In the genomic region with DNA sequence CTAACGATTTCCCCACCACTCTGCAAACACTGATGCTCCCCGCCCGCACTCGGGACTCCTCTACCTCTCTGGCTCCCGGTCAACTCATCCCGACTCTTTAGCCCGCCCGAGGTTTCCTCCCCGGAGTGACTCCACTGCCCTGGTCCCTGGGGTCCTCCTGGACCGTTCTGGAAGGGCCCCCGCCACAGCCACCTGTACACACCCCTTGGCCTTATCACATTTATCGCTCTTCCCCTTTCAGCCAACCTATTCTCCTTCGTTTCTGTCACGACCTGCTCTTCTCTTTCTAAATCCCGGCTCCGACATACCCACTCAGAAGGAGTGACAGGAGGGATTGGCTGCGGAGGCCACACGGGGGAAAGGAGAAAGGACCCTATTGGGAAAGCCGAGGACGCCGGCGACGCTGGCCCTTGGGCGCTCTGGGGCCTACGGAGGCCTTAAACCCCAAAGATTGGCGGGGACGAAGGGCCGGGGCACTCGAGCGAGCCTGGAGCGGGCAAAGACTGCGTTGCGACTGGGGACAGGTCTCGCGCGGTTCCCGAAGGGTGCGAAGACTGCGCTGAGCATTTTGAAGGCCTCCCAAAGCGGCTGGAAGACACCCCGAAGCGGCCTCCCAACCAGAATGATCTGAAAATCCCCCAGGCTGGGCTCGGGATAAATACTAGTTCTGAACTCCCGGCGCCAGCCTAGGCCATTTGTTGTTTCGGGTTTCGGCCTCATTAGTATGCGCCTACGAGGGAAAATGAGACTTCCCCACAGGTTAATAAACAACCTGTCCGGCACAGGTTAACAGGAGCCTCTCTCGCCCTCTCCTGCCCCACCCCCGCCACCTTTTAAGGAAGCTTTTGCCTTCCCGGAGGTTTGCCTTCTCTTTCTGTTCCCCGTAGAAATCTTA, we compare ENCODE assay signal across 16 cellular contexts. TPM values are rescaled to one million over a fixed set of nuclear protein-coding genes. Genes with fewer than 3 reads are reported as not detected.
DNase-seq lines count a peak whose midpoint lies in the region; ATAC-seq and TF ChIP-seq lines count a peak whose summit lies in the region.
"Had no signal": no experiment of that assay in that cellular context is flagged by ENCODE, and none has a peak within 500 bp of the region (broad histone marks: within the 10 kb centered on the region; RNA-seq: fewer than 3 reads in every experiment).

No MANE protein-coding gene starts in this region.

- no peak overlapping the region for H3K9ac ChIP-seq in iPS-18a (ENCODE audit: low read length)
- H3K9ac ChIP-seq: KMS-11 had no signal

- H3K36me3 Mint-ChIP-seq in activated naive CD4-positive, alpha-beta T cell treated with anti-CD3 and anti-CD28 coated beads, Interleukin-2, amount 10 ng/mL, durations not matched to agents 7 days and 5 days = peaks cover 17% of the 10 kb centered on the region
- H3K36me3 Mint-ChIP-seq in activated naive CD4-positive, alpha-beta T cell treated with anti-CD3 and anti-CD28 coated beads, Interleukin-2, amount 50 U/mL, for 72 hours = peaks cover 36 to 56% of the 10 kb centered on the region in 2 donors
- H3K36me3 Mint-ChIP-seq in stimulated activated naive B cell treated with anti-CD40 and anti-IgM and Interleukin-4, amounts not matched to agents 10 μg/mL and 1 μg/mL and 100 μg/mL, for 72 hours = peaks cover 3 to 9% of the 10 kb centered on the region in 2 donors

- no peaks in the 10 kb centered on the region for H3K9me3 ChIP-seq in iPS-18a (ENCODE audit: control insufficient read depth, low read depth, low read length)
- H3K9me3 ChIP-seq: prostate gland, SJCRH30, upper lobe of left lung had no signal

- H3K27me3 Mint-ChIP-seq in activated naive CD4-positive, alpha-beta T cell treated with anti-CD3 and anti-CD28 coated beads, Interleukin-2, amount 10 ng/mL, durations not matched to agents 7 days and 5 days = peaks cover 1% of the 10 kb centered on the region
- peaks cover 45 to 64% of the 10 kb centered on the region in 2 donors for H3K27me3 Mint-ChIP-seq in stimulated activated naive B cell treated with anti-CD40 and anti-IgM and Interleukin-4, amounts not matched to agents 10 μg/mL and 1 μg/mL and 100 μg/mL, for 72 hours

- no peak for TF ChIP-seq POLR2A in GM18505 (IDR thresholded peaks at IDR 0.05; ENCODE audit: borderline replicate concordance, extremely low read depth, insufficient read depth, insufficient read length)

- DNase-seq in activated naive CD4-positive, alpha-beta T cell treated with anti-CD3 and anti-CD28 coated beads, Interleukin-2, amount 10 ng/mL, durations not matched to agents 7 days and 5 days = no peak
- DNase-seq in activated naive CD4-positive, alpha-beta T cell treated with anti-CD3 and anti-CD28 coated beads, Interleukin-2, amount 50 U/mL, for 72 hours (ENCODE audit: low spot score in 2 of 2) = no peak
- DNase-seq in HuH-7.5 (ENCODE audit: low spot score) (peak; percentile 90), NCI-H1092 treated with DMSO at 0.1 percent for 48 hours (lab: John Stamatoyannopoulos, UW) (no peak), NCI-H1436 treated with DMSO at 0.1 percent for 48 hours (lab: John Stamatoyannopoulos, UW) (no peak)
- DNase-seq in stimulated activated naive B cell treated with anti-CD40 and anti-IgM and Interleukin-4, amounts not matched to agents 10 μg/mL and 1 μg/mL and 100 μg/mL, for 72 hours = no peak
- DNase-seq: BE2C, islet precursor cell, NCI-H446, SJCRH30 had no signal

- peaks cover 15% of the 10 kb centered on the region for H3K4me1 ChIP-seq in iPS-18a (ENCODE audit: control insufficient read depth, low read depth, low read length)
- H3K4me1 ChIP-seq: BE2C, prostate gland, SJCRH30 had no signal

- H3K27ac ChIP-seq in iPS-18a (ENCODE audit: low read length) = no peak overlapping the region
- H3K27ac ChIP-seq: epithelial cell of prostate, KMS-11, prostate gland, SJCRH30, upper lobe of left lung had no signal

- ATAC-seq in activated naive CD4-positive, alpha-beta T cell treated with anti-CD3 and anti-CD28 coated beads, Interleukin-2, amount 50 U/mL, for 72 hours = no peak
- no peak for ATAC-seq in stimulated activated naive B cell treated with anti-CD40 and anti-IgM and Interleukin-4, amounts not matched to agents 10 μg/mL and 1 μg/mL and 100 μg/mL, for 72 hours (replicated peaks)
- no peak for ATAC-seq in GM18505 (IDR thresholded peaks at IDR 0.05; ENCODE audit: unreplicated experiment)

- no peaks in the 10 kb centered on the region for H3K9me3 Mint-ChIP-seq in activated naive CD4-positive, alpha-beta T cell treated with anti-CD3 and anti-CD28 coated beads, Interleukin-2, amount 10 ng/mL, durations not matched to agents 7 days and 5 days
- H3K9me3 Mint-ChIP-seq in activated naive CD4-positive, alpha-beta T cell treated with anti-CD3 and anti-CD28 coated beads, Interleukin-2, amount 50 U/mL, for 72 hours = peaks cover 8 to 9% of the 10 kb centered on the region in 2 donors
- peaks cover 9% of the 10 kb centered on the region in 2 donors for H3K9me3 Mint-ChIP-seq in stimulated activated naive B cell treated with anti-CD40 and anti-IgM and Interleukin-4, amounts not matched to agents 10 μg/mL and 1 μg/mL and 100 μg/mL, for 72 hours

- H3K4me1 Mint-ChIP-seq in activated naive CD4-positive, alpha-beta T cell treated with anti-CD3 and anti-CD28 coated beads, Interleukin-2, amount 10 ng/mL, durations not matched to agents 7 days and 5 days = no peaks in the 10 kb centered on the region
- peaks cover 6 to 7% of the 10 kb centered on the region in 2 donors for H3K4me1 Mint-ChIP-seq in stimulated activated naive B cell treated with anti-CD40 and anti-IgM and Interleukin-4, amounts not matched to agents 10 μg/mL and 1 μg/mL and 100 μg/mL, for 72 hours

- H3K4me3 ChIP-seq in iPS-18a (ENCODE audit: low read length) = peak overlapping the region; percentile 49
- H3K4me3 ChIP-seq: prostate gland, SJCRH30, upper lobe of left lung had no signal

- H3K27me3 ChIP-seq in iPS-18a (ENCODE audit: control insufficient read depth, insufficient read depth, low read length) = peaks cover 100% of the 10 kb centered on the region
- H3K27me3 ChIP-seq: SJCRH30 had no signal

- H3K36me3 ChIP-seq in iPS-18a (ENCODE audit: control insufficient read depth, low read depth, low read length) = no peaks in the 10 kb centered on the region
- H3K36me3 ChIP-seq: BE2C, prostate gland, SJCRH30, upper lobe of left lung had no signal

- no peak overlapping the region for H3K4me3 Mint-ChIP-seq in activated naive CD4-positive, alpha-beta T cell treated with anti-CD3 and anti-CD28 coated beads, Interleukin-2, amount 10 ng/mL, durations not matched to agents 7 days and 5 days
- H3K4me3 Mint-ChIP-seq in stimulated activated naive B cell treated with anti-CD40 and anti-IgM and Interleukin-4, amounts not matched to agents 10 μg/mL and 1 μg/mL and 100 μg/mL, for 72 hours = peak overlapping the region in 1 of 2 donors; percentile 49

- peak overlapping the region; percentile 35 for H3K27ac Mint-ChIP-seq in activated naive CD4-positive, alpha-beta T cell treated with anti-CD3 and anti-CD28 coated beads, Interleukin-2, amount 10 ng/mL, durations not matched to agents 7 days and 5 days
- peak overlapping the region in 1 of 2 donors; percentile 91 for H3K27ac Mint-ChIP-seq in activated naive CD4-positive, alpha-beta T cell treated with anti-CD3 and anti-CD28 coated beads, Interleukin-2, amount 50 U/mL, for 72 hours
- H3K27ac Mint-ChIP-seq in stimulated activated naive B cell treated with anti-CD40 and anti-IgM and Interleukin-4, amounts not matched to agents 10 μg/mL and 1 μg/mL and 100 μg/mL, for 72 hours = peak overlapping the region; percentile 88

- CTCF ChIA-PET in activated naive CD4-positive, alpha-beta T cell treated with anti-CD3 and anti-CD28 coated beads, Interleukin-2, amount 10 ng/mL, durations not matched to agents 7 days and 5 days (lab: Charles Lee) = interaction anchor here (1.5 kb wide), 1 partner anchor 9 kb away, joined by 3 read pairs; no protein-coding TSS in a partner anchor

RNA-seq across cellular contexts. Expression of a gene that starts 9.2 kb away (rescaled TPM):
- total RNA-seq in activated naive CD4-positive, alpha-beta T cell treated with anti-CD3 and anti-CD28 coated beads, Interleukin-2, amount 50 U/mL, for 72 hours = not detected
- total RNA-seq: upper lobe of left lung had no signal
